In genomic region chr7:73978681-73979563, GRCh38 we compare ENCODE assay signal across 1 cellular context.
A peak's percentile ranks its signal among the peaks of the same experiment; 100 is the strongest.
TF ChIP-seq lines count a peak whose summit lies in the region.

No MANE protein-coding gene starts in this region.

TF ChIP-seq in HepG2, 621 proteins besides CTCF, POLR2A, EP300 and RAD21 (continued from another document and continues in another):
- peak; percentile 62 for TF ChIP-seq CREB1 (IDR thresholded peaks at IDR 0.05)
- TF ChIP-seq CREB1 (CRISPR knock-in tag; IDR thresholded peaks at IDR 0.05): peak; percentile 70; the same call in 1 of the 2 replicates
- 0 out of 2 replicates have a peak, but pooled peaks have one; percentile 34 for TF ChIP-seq MXD3 (CRISPR knock-in tag; IDR thresholded peaks at IDR 0.05)
- TF ChIP-seq RBAK (CRISPR knock-in tag; IDR thresholded peaks at IDR 0.05): no peak
- TF ChIP-seq ZNF816 (CRISPR knock-in tag; IDR thresholded peaks at IDR 0.05; ENCODE audit: borderline replicate concordance): no peak
- TF ChIP-seq NR3C1 (CRISPR knock-in tag; IDR thresholded peaks at IDR 0.05): no peak
- no peak for TF ChIP-seq RFX3 (CRISPR knock-in tag; IDR thresholded peaks at IDR 0.05)
- peak; percentile 53; the same call in 1 of the 2 replicates for TF ChIP-seq SPEN (CRISPR knock-in tag; IDR thresholded peaks at IDR 0.05; ENCODE audit: low read depth)
- TF ChIP-seq HOXA3 (CRISPR knock-in tag; IDR thresholded peaks at IDR 0.05): peak; percentile 69
- TF ChIP-seq ZNF512B (CRISPR knock-in tag; IDR thresholded peaks at IDR 0.05; ENCODE audit: borderline replicate concordance): no peak
- no peak for TF ChIP-seq ZNF3 (CRISPR knock-in tag; IDR thresholded peaks at IDR 0.05)
- TF ChIP-seq ZNF75D (CRISPR knock-in tag; IDR thresholded peaks at IDR 0.05; ENCODE audit: borderline replicate concordance): no peak
- no peak for TF ChIP-seq ZNF615 (CRISPR knock-in tag; IDR thresholded peaks at IDR 0.05; ENCODE audit: borderline replicate concordance)
- TF ChIP-seq KLF16 (CRISPR knock-in tag; IDR thresholded peaks at IDR 0.05): no peak
- TF ChIP-seq JUND (CRISPR knock-in tag; IDR thresholded peaks at IDR 0.05): no peak
- no peak for TF ChIP-seq ZNF550 (CRISPR knock-in tag; IDR thresholded peaks at IDR 0.05; ENCODE audit: borderline replicate concordance)
- peak; percentile 67; the same call in 1 of the 2 replicates for TF ChIP-seq MIER3 (CRISPR knock-in tag; IDR thresholded peaks at IDR 0.05; ENCODE audit: borderline replicate concordance)
- TF ChIP-seq BCL6 (CRISPR knock-in tag; IDR thresholded peaks at IDR 0.05): 0 out of 2 replicates have a peak, but pooled peaks have one; percentile 31
- no peak for TF ChIP-seq POLR2AphosphoS5 (IDR thresholded peaks at IDR 0.05; ENCODE audit: low read depth, low read length)
- no peak for TF ChIP-seq ATF6 (CRISPR knock-in tag; conservative IDR thresholded peaks at IDR 0.05)
- no peak for TF ChIP-seq FOXP1 (IDR thresholded peaks at IDR 0.05)
- no peak for TF ChIP-seq FOXP1 (CRISPR knock-in tag; IDR thresholded peaks at IDR 0.05)
- no peak for TF ChIP-seq ZNF326 (CRISPR knock-in tag; IDR thresholded peaks at IDR 0.05; ENCODE audit: borderline replicate concordance)
- TF ChIP-seq ZNF350 (CRISPR knock-in tag; IDR thresholded peaks at IDR 0.05; ENCODE audit: borderline replicate concordance, low read depth): no peak
- TF ChIP-seq ZNF609 (CRISPR knock-in tag; IDR thresholded peaks at IDR 0.05; ENCODE audit: borderline replicate concordance): no peak
- TF ChIP-seq MED8 (CRISPR knock-in tag; IDR thresholded peaks at IDR 0.05; ENCODE audit: insufficient replicate concordance): no peak
- peak; percentile 32; the same call in 1 of the 2 replicates for TF ChIP-seq FOXA3 (CRISPR knock-in tag; IDR thresholded peaks at IDR 0.05)
- no peak for TF ChIP-seq JUN (CRISPR knock-in tag; IDR thresholded peaks at IDR 0.05)
- peak; percentile 35; the same call in 1 of the 2 replicates for TF ChIP-seq ARID4A (CRISPR knock-in tag; IDR thresholded peaks at IDR 0.05; ENCODE audit: borderline replicate concordance)
- TF ChIP-seq NR0B2 (CRISPR knock-in tag; IDR thresholded peaks at IDR 0.05): no peak
- TF ChIP-seq ZBTB46 (CRISPR knock-in tag; IDR thresholded peaks at IDR 0.05; ENCODE audit: borderline replicate concordance): no peak
- TF ChIP-seq U2AF2 (IDR thresholded peaks at IDR 0.05; ENCODE audit: low read depth, low read length): no peak
- TF ChIP-seq JDP2 (CRISPR knock-in tag; IDR thresholded peaks at IDR 0.05; ENCODE audit: borderline replicate concordance): no peak
- no peak for TF ChIP-seq NBN (conservative IDR thresholded peaks at IDR 0.05)
- TF ChIP-seq PRPF4 (IDR thresholded peaks at IDR 0.05; ENCODE audit: low read depth, low read length, poor library complexity, severe bottlenecking): no peak
- no peak for TF ChIP-seq MNT (IDR thresholded peaks at IDR 0.05)
- TF ChIP-seq HNRNPH1 (optimal IDR thresholded peaks at IDR 0.05; ENCODE audit: low read depth, low read length): no peak
- no peak for TF ChIP-seq HNRNPUL1 (IDR thresholded peaks at IDR 0.05; ENCODE audit: low read depth, low read length)
- no peak for TF ChIP-seq SP1 (IDR thresholded peaks at IDR 0.05)
- TF ChIP-seq SP1 (CRISPR knock-in tag; IDR thresholded peaks at IDR 0.05): peak; percentile 54; the same call in 1 of the 2 replicates
- TF ChIP-seq TOE1 (CRISPR knock-in tag; IDR thresholded peaks at IDR 0.05): no peak
- no peak for TF ChIP-seq KDM4B (CRISPR knock-in tag; IDR thresholded peaks at IDR 0.05)
- peak; percentile 28; the same call in 1 of the 2 replicates for TF ChIP-seq TFDP2 (CRISPR knock-in tag; IDR thresholded peaks at IDR 0.05)
- peak; percentile 77 for TF ChIP-seq FOSL2 (CRISPR knock-in tag; IDR thresholded peaks at IDR 0.05)
- TF ChIP-seq ARID2 (CRISPR knock-in tag; IDR thresholded peaks at IDR 0.05; ENCODE audit: borderline replicate concordance): no peak
